In genomic region chr11:11167806-11168205, GRCh38 we compare ENCODE assay signal across 17 cellular contexts.
"Had no signal": no experiment of that assay in that cellular context is flagged by ENCODE, and none has a peak within 500 bp of the region (broad histone marks: within the 10 kb centered on the region; RNA-seq: fewer than 3 reads in every experiment).

No MANE protein-coding gene starts in this region.

- H3K79me2 ChIP-seq: parathyroid adenoma had no signal

- H3K27ac ChIP-seq: cardiac muscle cell, foreskin keratinocyte, parathyroid adenoma, right atrium auricular region, suprapubic skin, thyroid gland, upper lobe of right lung had no signal

- DNase-seq: foreskin keratinocyte; immature natural killer cell; kidney; left cardiac atrium; left ventricle myocardium superior; natural killer cell; nucleus accumbens; small intestine; stimulated activated CD4-positive, alpha-beta T cell treated with anti-CD3 and anti-CD28 coated beads, Interleukin-2, amount 100 ng/mL, for 48 hours; stimulated activated naive CD4-positive, alpha-beta T cell treated with Interleukin-2 at 50 U/mL for 16 hours; thyroid gland; upper lobe of right lung had no signal

- H3K4me3 ChIP-seq: cardiac muscle cell, lung, right atrium auricular region, suprapubic skin, thyroid gland, upper lobe of right lung had no signal

- H3K27me3 ChIP-seq: cardiac muscle cell, right atrium auricular region, suprapubic skin, thyroid gland, upper lobe of right lung had no signal

- H2AFZ ChIP-seq: parathyroid adenoma had no signal

- H3K9me3 ChIP-seq: right atrium auricular region, suprapubic skin, thyroid gland, upper lobe of right lung had no signal

- H3K36me3 ChIP-seq: cardiac muscle cell, right atrium auricular region, suprapubic skin, thyroid gland, upper lobe of right lung had no signal

- ATAC-seq: foreskin keratinocyte, left cardiac atrium, left ventricle myocardium superior, natural killer cell, upper lobe of right lung had no signal

- H3K9ac ChIP-seq: parathyroid adenoma had no signal

- H3K4me1 ChIP-seq: foreskin keratinocyte, parathyroid adenoma, thyroid gland, upper lobe of right lung had no signal
